8 cellular contexts compared by ENCODE assay signal in the genomic region with DNA sequence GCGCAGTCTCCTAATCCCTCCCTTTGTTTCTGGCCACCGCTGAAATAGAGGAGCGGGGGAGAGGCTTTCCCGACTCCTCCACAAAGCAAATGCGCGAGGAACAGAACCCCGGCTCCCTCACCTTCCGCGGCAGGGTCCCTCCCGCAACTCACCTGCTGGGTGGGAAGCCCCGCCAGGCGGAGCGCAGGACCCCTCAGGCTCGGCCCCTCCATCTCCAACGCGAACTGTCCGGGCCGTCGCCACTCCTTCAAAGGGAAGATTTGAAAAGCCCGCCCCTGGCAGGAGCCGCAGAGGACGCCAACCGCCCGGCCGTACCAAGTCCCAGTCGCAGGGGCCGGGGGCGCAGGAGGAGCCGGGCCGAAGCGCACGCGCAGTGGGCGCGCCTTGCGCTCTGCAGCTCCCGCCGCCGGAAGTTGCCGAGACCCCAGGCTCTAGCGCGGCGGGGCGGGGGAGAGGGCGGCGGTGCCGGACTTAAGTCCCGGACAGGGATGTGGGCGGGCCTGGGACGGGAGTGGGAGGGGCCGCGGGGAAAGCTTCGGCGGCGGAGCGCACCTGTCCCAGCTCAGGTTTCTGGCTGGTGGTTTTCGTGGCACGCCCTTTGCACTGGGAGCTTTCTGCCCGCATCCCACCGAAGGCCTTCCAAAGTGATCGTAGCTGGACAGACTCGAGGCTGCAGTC. TPM values are rescaled to one million over a fixed set of nuclear protein-coding genes. Genes with fewer than 3 reads are reported as not detected.
DNase-seq lines count a peak whose midpoint lies in the region; ATAC-seq, FAIRE-seq and TF ChIP-seq lines count a peak whose summit lies in the region.

A gene with protein sequence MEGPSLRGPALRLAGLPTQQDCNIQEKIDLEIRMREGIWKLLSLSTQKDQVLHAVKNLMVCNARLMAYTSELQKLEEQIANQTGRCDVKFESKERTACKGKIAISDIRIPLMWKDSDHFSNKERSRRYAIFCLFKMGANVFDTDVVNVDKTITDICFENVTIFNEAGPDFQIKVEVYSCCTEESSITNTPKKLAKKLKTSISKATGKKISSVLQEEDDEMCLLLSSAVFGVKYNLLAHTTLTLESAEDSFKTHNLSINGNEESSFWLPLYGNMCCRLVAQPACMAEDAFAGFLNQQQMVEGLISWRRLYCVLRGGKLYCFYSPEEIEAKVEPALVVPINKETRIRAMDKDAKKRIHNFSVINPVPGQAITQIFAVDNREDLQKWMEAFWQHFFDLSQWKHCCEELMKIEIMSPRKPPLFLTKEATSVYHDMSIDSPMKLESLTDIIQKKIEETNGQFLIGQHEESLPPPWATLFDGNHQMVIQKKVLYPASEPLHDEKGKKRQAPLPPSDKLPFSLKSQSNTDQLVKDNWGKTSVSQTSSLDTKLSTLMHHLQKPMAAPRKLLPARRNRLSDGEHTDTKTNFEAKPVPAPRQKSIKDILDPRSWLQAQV (minus strand): TSS at position 446 of the 678 bp plus-strand sequence. CDS start 234 bp downstream, at position 212.

- peak within 1 kb of the TSS; percentile 67 for H3K27ac ChIP-seq in HepG2 (ENCODE audit: extremely low read length, insufficient read depth, low read length)

- peak within 1 kb of the TSS; percentile 95 for H3K4me2 ChIP-seq in HepG2 (ENCODE audit: low read depth, low read length)

- intact Hi-C loops in HepG2 (cut with micrococcal nuclease; ENCODE audit: unreplicated experiment) = loop anchor here (2.0 to 10.0 kb wide), 6 partner anchors 104 to 536 kb away; partner anchors contain the start of genes ADO, ARID5B and ZNF365

- no peaks in the 10 kb centered on the region for H3K36me3 ChIP-seq in HepG2 (replicated peaks in 1 of 2; ENCODE audit: control insufficient read depth in 1 of 2, insufficient read depth in 2 of 2, low read length in 2 of 2)

- BruUV-seq in HepG2 (replicated peaks; lab: Mats Ljungman, UMichigan) = no TSS peak

- no peaks in the 10 kb centered on the region for H3K9me3 ChIP-seq in HepG2 (ENCODE audit: low read length)

- no peaks in the 10 kb centered on the region for H3K27me3 ChIP-seq in HepG2 (ENCODE audit: control insufficient read depth in 1 of 2, insufficient read depth in 2 of 2, low read length in 2 of 2)

- H3K4me1 ChIP-seq in HepG2 (ENCODE audit: insufficient read depth, low read length) = peaks cover 48% of the 10 kb centered on the region

- in situ Hi-C loops in HepG2 (cut with HindIII; ENCODE audit: extremely low pct_ligation_motif_present, low pct_unique_long_range_greater_than_20kb) = loop anchor here (25.0 kb wide), 1 partner anchor 544 kb away; the partner anchor contains the start of genes ADO and EGR2

- TF ChIP-seq POLR2A in HepG2 (IDR thresholded peaks at IDR 0.05; ENCODE audit: insufficient read depth in 1 of 2, low read depth in 2 of 2, low read length in 2 of 2) = peak; percentile 57 to 66

- DNase-seq in 8988T (peak; percentile 73), NCI-H446 treated with DMSO at 0.1 percent for 48 hours (lab: John Stamatoyannopoulos, UW) (peak; percentile 74), dermis microvascular lymphatic vessel endothelial cell (ENCODE audit: low read depth in 2 of 2) (peak; percentile 6 to 66), HepG2 (ENCODE audit: low spot score) (peak; percentile 90)
- peak; percentile 59 for DNase-seq in activated CD4-positive, alpha-beta T cell treated with anti-CD3 and anti-CD28 coated beads, Interleukin-2, amount 50 U/mL, for 1 hour
- DNase-seq in stimulated activated CD4-positive, alpha-beta T cell treated with anti-CD3 and anti-CD28 coated beads, Interleukin-2, amount 100 ng/mL, for 24 hours = peak; percentile 73 to 76

- CTCF ChIA-PET in HepG2 (lab: Yijun Ruan, JAX; ENCODE audit: low intra/inter-chr PET ratio, low total read pairs) = no interaction called here

- peaks cover 32% of the 10 kb centered on the region for H3K79me2 ChIP-seq in HepG2 (ENCODE audit: insufficient read depth, low read length)

- peak within 1 kb of the TSS; percentile 76 for H3K9ac ChIP-seq in HepG2 (ENCODE audit: insufficient read depth, low read depth, low read length)

- peak within 1 kb of the TSS; percentile 88 to 93 (median 90) for H3K4me3 ChIP-seq in HepG2 (replicated peaks in 1 of 3; ENCODE audit: insufficient read depth in 1 of 3, low read depth in 2 of 3, low read length in 3 of 3)

- POLR2A ChIA-PET in HepG2 (lab: Yijun Ruan, JAX) = interaction anchor here (0.5 to 1.3 kb wide), 8 partner anchors 9 to 431 kb away, joined by 3 to 6 read pairs (median 3); no protein-coding TSS in a partner anchor

- 0% methylated on average over 14 of the region's 62 CpGs for WGBS in HepG2 (ENCODE audit: low lambda C conversion rate)

- TF ChIP-seq EP300 in HepG2 (IDR thresholded peaks at IDR 0.05; ENCODE audit: low read depth in 2 of 2, low read length in 2 of 2) = no peak
- no peak for TF ChIP-seq EP300 in HepG2 (CRISPR knock-in tag; IDR thresholded peaks at IDR 0.05; ENCODE audit: borderline replicate concordance)

- peak within 1 kb of the TSS; percentile 81 for H2AFZ ChIP-seq in HepG2 (ENCODE audit: low read length)

- ATAC-seq in GM18858 (IDR thresholded peaks at IDR 0.05; ENCODE audit: unreplicated experiment) (peak; percentile 50), HG03108 (IDR thresholded peaks at IDR 0.05; ENCODE audit: unreplicated experiment) (peak; percentile 58), HepG2 (peak; percentile 95)

- no peaks in the 10 kb centered on the region for H4K20me1 ChIP-seq in HepG2 (ENCODE audit: insufficient read depth, low read length)

- TF ChIP-seq CTCF in HepG2 (CRISPR knock-in tag; IDR thresholded peaks at IDR 0.05) = 0 out of 2 replicates have a peak, but pooled peaks have one; percentile 13

- no peak for FAIRE-seq in HepG2 (lab: Jason Lieb, UNC)

- TF ChIP-seq RAD21 in HepG2 (CRISPR knock-in tag; IDR thresholded peaks at IDR 0.05) = no peak; the same call in 1 of the 2 replicates

TF ChIP-seq in HepG2, 621 proteins besides CTCF, POLR2A, EP300 and RAD21 (continues in another document):
- TF ChIP-seq THAP11 (CRISPR knock-in tag; IDR thresholded peaks at IDR 0.05) = peak; percentile 79
- peak; percentile 53 for TF ChIP-seq YY1 (IDR thresholded peaks at IDR 0.05; ENCODE audit: insufficient read depth, insufficient replicate concordance, low read depth, low read length)
- TF ChIP-seq ZNF598 (CRISPR knock-in tag; IDR thresholded peaks at IDR 0.05; ENCODE audit: borderline replicate concordance) = no peak
- peak; percentile 24; the same call in 1 of the 2 replicates for TF ChIP-seq ZNF777 (CRISPR knock-in tag; IDR thresholded peaks at IDR 0.05)
- peak; percentile 59 for TF ChIP-seq YEATS4 (CRISPR knock-in tag; IDR thresholded peaks at IDR 0.05; ENCODE audit: borderline replicate concordance)
- no peak for TF ChIP-seq TEAD2 (CRISPR knock-in tag; IDR thresholded peaks at IDR 0.05)
- TF ChIP-seq PITX1 (CRISPR knock-in tag; IDR thresholded peaks at IDR 0.05) = peak; percentile 85
- peak; percentile 96 for TF ChIP-seq GABPB1 (CRISPR knock-in tag; IDR thresholded peaks at IDR 0.05)
- TF ChIP-seq KAT7 (CRISPR knock-in tag; IDR thresholded peaks at IDR 0.05; ENCODE audit: borderline replicate concordance) = peak; percentile 80; the same call in 1 of the 2 replicates
- 0 out of 2 replicates have a peak, but pooled peaks have one; percentile 26 for TF ChIP-seq ZBTB10 (CRISPR knock-in tag; IDR thresholded peaks at IDR 0.05; ENCODE audit: borderline replicate concordance)
- no peak for TF ChIP-seq FLYWCH1 (CRISPR knock-in tag; IDR thresholded peaks at IDR 0.05)

RNA-seq across cellular contexts. Expression of the gene that starts here (rescaled TPM):
- total RNA-seq in dermis microvascular lymphatic vessel endothelial cell (under 0.01 TPM in 2 replicates), HepG2 (2016; rRNA removed; fragmentation: Illumina TruSeq; extraction: Trizol) (7.0 and 10.8 TPM in 2 replicates)
- total RNA-seq in HepG2 (2016; cell fraction: cytosol; rRNA removed; fragmentation: Illumina TruSeq; extraction: Trizol; ENCODE audit: low read depth) = 1.7 and 2.3 TPM in 2 replicates
- total RNA-seq in HepG2 (2016; cell fraction: insoluble cytoplasmic fraction; rRNA removed; fragmentation: Illumina TruSeq; extraction: Trizol) = 6.6 and 10.1 TPM in 2 replicates
- 3.9 and 4.5 TPM in 2 replicates for total RNA-seq in HepG2 (2016; cell fraction: membrane; rRNA removed; fragmentation: Illumina TruSeq; extraction: Trizol)
- total RNA-seq in HepG2 (2016; cell fraction: nucleus; rRNA removed; fragmentation: Illumina TruSeq; extraction: Trizol) = 13.5 and 13.9 TPM in 2 replicates
- polyA plus RNA-seq in HepG2 (2011; rRNA removed) = 1.2 and 2.2 TPM in 2 replicates
- polyA plus RNA-seq in HepG2 (2011; cell fraction: cytosol; rRNA removed) = 0.67 and 0.70 TPM in 2 replicates
- polyA plus RNA-seq in HepG2 (2011; cell fraction: nucleus; rRNA removed) = 1.4 and 1.6 TPM in 2 replicates
- 1.5 and 3.2 TPM in 2 replicates for polyA plus RNA-seq in HepG2 (2012)
- 1.1 TPM in 2 replicates for polyA plus RNA-seq in HepG2 (2016; cell fraction: cytosol; fragmentation: Illumina TruSeq; extraction: Trizol; ENCODE audit: low read depth)
- polyA plus RNA-seq in HepG2 (2016; cell fraction: insoluble cytoplasmic fraction; fragmentation: Illumina TruSeq; extraction: Trizol; ENCODE audit: low read depth) = 9.3 TPM in 2 replicates
- 2.1 and 2.7 TPM in 2 replicates for polyA plus RNA-seq in HepG2 (2016; cell fraction: membrane; fragmentation: Illumina TruSeq; extraction: Trizol; ENCODE audit: low read depth)
- 9.6 and 11.4 TPM in 2 replicates for polyA plus RNA-seq in HepG2 (2016; cell fraction: nucleus; fragmentation: Illumina TruSeq; extraction: Trizol; ENCODE audit: insufficient read depth, low read depth)
- 0.87 and 1.0 TPM in 2 replicates for polyA minus RNA-seq in HepG2 (2011; rRNA and poly(A)+ RNA removed; ENCODE audit: low replicate concordance)
- 1.8 and 2.0 TPM in 2 replicates for polyA minus RNA-seq in HepG2 (2011; cell fraction: cytosol; rRNA and poly(A)+ RNA removed)
- 15.0 and 20.2 TPM in 2 replicates for polyA minus RNA-seq in HepG2 (2011; cell fraction: nucleus; rRNA and poly(A)+ RNA removed)

Comparison
In these comparisons a context has a peak if more than half of its experiments do, and no peak if none do; other contexts are left out.
1. Peak in every context shown above with its lines: DNase-seq, ATAC-seq, H3K4me3 ChIP-seq and H3K27ac ChIP-seq.
2. Peak in DNase-seq in dermis microvascular lymphatic vessel endothelial cell; RNA of the gene not detected or under 1 TPM.
3. DNase-seq: peak in every context shown above with its lines; median percentile 90 in HepG2; 74 in stimulated activated CD4-positive, alpha-beta T cell treated with anti-CD3 and anti-CD28 coated beads, Interleukin-2, amount 100 ng/mL, for 24 hours; 74 in NCI-H446 treated with DMSO at 0.1 percent for 48 hours; 73 in 8988T; 59 in activated CD4-positive, alpha-beta T cell treated with anti-CD3 and anti-CD28 coated beads, Interleukin-2, amount 50 U/mL, for 1 hour; 36 in dermis microvascular lymphatic vessel endothelial cell.